In the genomic region with DNA sequence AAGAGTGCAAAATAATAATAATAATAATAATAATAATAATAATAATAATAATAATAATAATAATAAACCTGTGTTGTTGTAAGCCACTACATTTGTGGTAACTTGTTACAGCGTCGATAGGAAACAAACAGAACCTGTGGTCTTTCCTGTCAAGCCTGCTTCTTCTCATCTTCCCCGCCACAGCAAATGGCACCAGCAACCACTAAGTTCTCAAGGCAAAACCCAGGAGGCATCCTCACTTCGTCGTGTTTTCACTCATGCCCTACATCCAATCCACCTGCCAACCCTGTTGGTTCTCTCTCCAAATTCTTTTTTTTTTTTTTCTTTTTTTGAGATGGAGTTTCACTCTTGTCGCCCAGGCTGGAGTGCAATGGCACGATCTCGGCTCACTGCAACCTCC, we compare ENCODE assay signal across 27 cellular contexts. TPM values are rescaled to one million over a fixed set of nuclear protein-coding genes. Genes with fewer than 3 reads are reported as not detected.
DNase-seq lines count a peak whose midpoint lies in the region; ATAC-seq and TF ChIP-seq lines count a peak whose summit lies in the region.
"Had no signal": no experiment of that assay in that cellular context is flagged by ENCODE, and none has a peak within 500 bp of the region (broad histone marks: within the 10 kb centered on the region; RNA-seq: fewer than 3 reads in every experiment).

No MANE protein-coding gene starts in this region.

- no peak for ATAC-seq in DND-41 (ENCODE audit: insufficient read depth, low read depth)
- ATAC-seq in natural killer cell treated with Interleukin-12 subunit alpha and Interleukin-12 subunit beta and Interleukin-15 and Interleukin-18, amount 100 ng/mL, for 72 hours: no peak
- no peak for ATAC-seq in GM19452 (IDR thresholded peaks at IDR 0.05; ENCODE audit: unreplicated experiment)
- ATAC-seq: A549; activated CD4-positive, CD25-positive, alpha-beta regulatory T cell treated with anti-CD3 and anti-CD28 coated beads, Interleukin-2, amount 50 U/mL, for 24 hours; GM12878 had no signal

- H3K4me3 ChIP-seq in DND-41 (ENCODE audit: low read depth in 1 of 2, low read length in 2 of 2) (no peak overlapping the region), esophagus squamous epithelium (no peak overlapping the region)
- H3K4me3 ChIP-seq: A549, GM12878, ovary, SJSA1 had no signal

- H3K27ac ChIP-seq in DND-41 (ENCODE audit: low read length): peak overlapping the region; percentile 98
- peak overlapping the region in 1 of 4 donors; percentile 50 for H3K27ac ChIP-seq in esophagus squamous epithelium
- H3K27ac ChIP-seq: A549, ovary, SJSA1 had no signal

- peak overlapping the region; percentile 74 for H3K27ac Mint-ChIP-seq in activated T-helper 1 cell treated with anti-CD3 and anti-CD28 coated beads, Interleukin-12 subunit alpha, Interleukin-12 subunit beta, Interleukin-2, Interleukin-4 antibody, amounts not matched to agents 30 ng/mL and 10 ng/mL and 1 ng/mL, durations not matched to agents 14 hours and 24 hours and 36 hours
- H3K27ac Mint-ChIP-seq in natural killer cell treated with Interleukin-12 subunit alpha and Interleukin-12 subunit beta and Interleukin-15 and Interleukin-18, amount 100 ng/mL, for 72 hours: peak overlapping the region; percentile 85 to 97
- H3K27ac Mint-ChIP-seq: brain, nephron progenitor cell, type B pancreatic cell had no signal

- H3K9me3 Mint-ChIP-seq in activated T-helper 1 cell treated with anti-CD3 and anti-CD28 coated beads, Interleukin-12 subunit alpha, Interleukin-12 subunit beta, Interleukin-2, Interleukin-4 antibody, amounts not matched to agents 30 ng/mL and 10 ng/mL and 1 ng/mL, durations not matched to agents 14 hours and 24 hours and 36 hours: peaks cover 9% of the 10 kb centered on the region
- no peaks in the 10 kb centered on the region for H3K9me3 Mint-ChIP-seq in natural killer cell treated with Interleukin-12 subunit alpha and Interleukin-12 subunit beta and Interleukin-15 and Interleukin-18, amount 100 ng/mL, for 72 hours
- H3K9me3 Mint-ChIP-seq: type B pancreatic cell had no signal

- no peak for TF ChIP-seq POLR2A in esophagus squamous epithelium (IDR thresholded peaks at IDR 0.05)

- H3K4me1 ChIP-seq in DND-41 (ENCODE audit: insufficient read depth, low read length) (peaks cover 91% of the 10 kb centered on the region), esophagus squamous epithelium (no peaks in the 10 kb centered on the region)
- H3K4me1 ChIP-seq: A549, SJSA1 had no signal

- H3K36me3 Mint-ChIP-seq in activated T-helper 1 cell treated with anti-CD3 and anti-CD28 coated beads, Interleukin-12 subunit alpha, Interleukin-12 subunit beta, Interleukin-2, Interleukin-4 antibody, amounts not matched to agents 30 ng/mL and 10 ng/mL and 1 ng/mL, durations not matched to agents 14 hours and 24 hours and 36 hours (ENCODE audit: low read depth): peaks cover 15% of the 10 kb centered on the region
- no peaks in the 10 kb centered on the region for H3K36me3 Mint-ChIP-seq in natural killer cell treated with Interleukin-12 subunit alpha and Interleukin-12 subunit beta and Interleukin-15 and Interleukin-18, amount 100 ng/mL, for 72 hours
- H3K36me3 Mint-ChIP-seq: type B pancreatic cell had no signal

- H3K4me1 Mint-ChIP-seq in activated T-helper 1 cell treated with anti-CD3 and anti-CD28 coated beads, Interleukin-12 subunit alpha, Interleukin-12 subunit beta, Interleukin-2, Interleukin-4 antibody, amounts not matched to agents 30 ng/mL and 10 ng/mL and 1 ng/mL, durations not matched to agents 14 hours and 24 hours and 36 hours (ENCODE audit: low read depth): peaks cover 57% of the 10 kb centered on the region
- peaks cover 67 to 69% of the 10 kb centered on the region in 2 donors for H3K4me1 Mint-ChIP-seq in natural killer cell treated with Interleukin-12 subunit alpha and Interleukin-12 subunit beta and Interleukin-15 and Interleukin-18, amount 100 ng/mL, for 72 hours (ENCODE audit: low read depth in 2 of 2)

- H3K27me3 ChIP-seq in DND-41 (ENCODE audit: insufficient read depth, low read length, poor library complexity) (no peaks in the 10 kb centered on the region), esophagus squamous epithelium (peaks cover 0 to 3% (median 0%) of the 10 kb centered on the region in 4 donors)
- H3K27me3 ChIP-seq: ovary, SJSA1 had no signal

- 83 to 91% methylated on average over 8 of the region's 8 CpGs for WGBS in esophagus squamous epithelium, 2 donors

- no peak overlapping the region for H3K4me3 Mint-ChIP-seq in activated T-helper 1 cell treated with anti-CD3 and anti-CD28 coated beads, Interleukin-12 subunit alpha, Interleukin-12 subunit beta, Interleukin-2, Interleukin-4 antibody, amounts not matched to agents 30 ng/mL and 10 ng/mL and 1 ng/mL, durations not matched to agents 14 hours and 24 hours and 36 hours
- H3K4me3 Mint-ChIP-seq in natural killer cell treated with Interleukin-12 subunit alpha and Interleukin-12 subunit beta and Interleukin-15 and Interleukin-18, amount 100 ng/mL, for 72 hours: peak overlapping the region; percentile 80
- H3K4me3 Mint-ChIP-seq: brain, nephron progenitor cell, type B pancreatic cell had no signal

- no peaks in the 10 kb centered on the region for H3K79me2 ChIP-seq in DND-41 (ENCODE audit: insufficient read depth, low read length)

- no peak overlapping the region for H3K9ac ChIP-seq in DND-41 (ENCODE audit: low read depth, low read length)

- H3K9me3 ChIP-seq in DND-41 (ENCODE audit: insufficient read depth, low read length, severe bottlenecking): no peaks in the 10 kb centered on the region
- no peaks in the 10 kb centered on the region for H3K9me3 ChIP-seq in esophagus squamous epithelium
- H3K9me3 ChIP-seq: A549, ovary, SJSA1 had no signal

- no peak overlapping the region for H2AFZ ChIP-seq in DND-41 (ENCODE audit: low read depth, low read length)

- DNase-seq in activated CD8-positive, alpha-beta memory T cell treated with anti-CD3 and anti-CD28 coated beads, Interleukin-2, amount 50 U/mL, for 48 hours: peak; percentile 48
- DNase-seq in activated CD8-positive, alpha-beta memory T cell treated with anti-CD3 and anti-CD28 coated beads, Interleukin-2, amount 50 U/mL, for 4 hours: no peak
- DNase-seq in DND-41 (peak; percentile 76), hepatic stellate cell (ENCODE audit: low spot score) (no peak), esophagus squamous epithelium (lab: John Stamatoyannopoulos, UW) (no peak)
- no peak for DNase-seq in activated T-helper 1 cell treated with anti-CD3 and anti-CD28 coated beads, Interleukin-12 subunit alpha, Interleukin-12 subunit beta, Interleukin-2, Interleukin-4 antibody, amounts not matched to agents 30 ng/mL and 10 ng/mL and 1 ng/mL, durations not matched to agents 14 hours and 24 hours and 36 hours (ENCODE audit: low spot score)
- DNase-seq in natural killer cell treated with Interleukin-12 subunit alpha and Interleukin-12 subunit beta and Interleukin-15 and Interleukin-18, amount 100 ng/mL, for 72 hours (ENCODE audit: low spot score): peak; percentile 73
- DNase-seq: activated effector memory CD4-positive, alpha-beta T cell treated with anti-CD3 and anti-CD28 coated beads, Interleukin-2, amount 50 U/mL, for 16 hours; AML-193; Calu3; glutamatergic neuron; Karpas-422; midbrain; NCI-H1436 treated with DMSO at 0.1 percent for 48 hours; NCI-H446; NCI-H82; nephron progenitor cell; ovary; stimulated activated CD4-positive, alpha-beta T cell treated with anti-CD3 and anti-CD28 coated beads, Interleukin-1b, Interleukin-23, amount 100 ng/mL, for 48 hours; stimulated activated CD8-positive, alpha-beta memory T cell treated with anti-CD3 and anti-CD28 coated beads, Interleukin-4, amount 100 ng/mL, for 48 hours had no signal

- intact Hi-C loops in activated T-helper 1 cell treated with anti-CD3 and anti-CD28 coated beads, Interleukin-12 subunit alpha, Interleukin-12 subunit beta, Interleukin-2, Interleukin-4 antibody, amounts not matched to agents 30 ng/mL and 10 ng/mL and 1 ng/mL, durations not matched to agents 14 hours and 24 hours and 36 hours (cut with micrococcal nuclease): no loop called here
- intact Hi-C loops in esophagus squamous epithelium (cut with DNase I): no loop called here

- H3K36me3 ChIP-seq in DND-41 (ENCODE audit: insufficient read depth, low read length) (no peaks in the 10 kb centered on the region), esophagus squamous epithelium (no peaks in the 10 kb centered on the region)
- H3K36me3 ChIP-seq: ovary, SJSA1 had no signal

- peaks cover 2% of the 10 kb centered on the region for H3K27me3 Mint-ChIP-seq in activated T-helper 1 cell treated with anti-CD3 and anti-CD28 coated beads, Interleukin-12 subunit alpha, Interleukin-12 subunit beta, Interleukin-2, Interleukin-4 antibody, amounts not matched to agents 30 ng/mL and 10 ng/mL and 1 ng/mL, durations not matched to agents 14 hours and 24 hours and 36 hours (ENCODE audit: insufficient read depth)
- no peaks in the 10 kb centered on the region for H3K27me3 Mint-ChIP-seq in natural killer cell treated with Interleukin-12 subunit alpha and Interleukin-12 subunit beta and Interleukin-15 and Interleukin-18, amount 100 ng/mL, for 72 hours

- TF ChIP-seq CTCF in DND-41 (IDR thresholded peaks at IDR 0.05; ENCODE audit: borderline replicate concordance, extremely low read depth, low read length, poor library complexity, severe bottlenecking): no peak
- no peak for TF ChIP-seq CTCF in esophagus squamous epithelium (IDR thresholded peaks at IDR 0.05)

- H4K20me1 ChIP-seq in DND-41 (ENCODE audit: insufficient read depth, low read length): no peaks in the 10 kb centered on the region

- H3K4me2 ChIP-seq in DND-41 (ENCODE audit: insufficient read depth, low read length): no peak overlapping the region
- H3K4me2 ChIP-seq: A549 had no signal

RNA-seq across cellular contexts. Expression of a gene that starts 34.2 kb away (rescaled TPM):
- 31.8 and 35.0 TPM in 2 replicates for total RNA-seq in activated T-helper 1 cell treated with anti-CD3 and anti-CD28 coated beads, Interleukin-12 subunit alpha, Interleukin-12 subunit beta, Interleukin-2, Interleukin-4 antibody, amounts not matched to agents 30 ng/mL and 10 ng/mL and 1 ng/mL, durations not matched to agents 14 hours and 24 hours and 36 hours
- total RNA-seq in natural killer cell treated with Interleukin-12 subunit alpha and Interleukin-12 subunit beta and Interleukin-15 and Interleukin-18, amount 100 ng/mL, for 72 hours: 10 to 100 TPM; 73.9 to 97.8 TPM
- total RNA-seq in esophagus squamous epithelium: 10 to 100 TPM in 3 of 4 donors, 1 to 10 TPM in 1; 5.7 to 40.5 (median 26.9) TPM

RNA-seq across cellular contexts. Expression of a gene that starts 43.1 kb away (rescaled TPM):
- total RNA-seq in activated T-helper 1 cell treated with anti-CD3 and anti-CD28 coated beads, Interleukin-12 subunit alpha, Interleukin-12 subunit beta, Interleukin-2, Interleukin-4 antibody, amounts not matched to agents 30 ng/mL and 10 ng/mL and 1 ng/mL, durations not matched to agents 14 hours and 24 hours and 36 hours: 25.7 and 26.1 TPM in 2 replicates
- total RNA-seq in natural killer cell treated with Interleukin-12 subunit alpha and Interleukin-12 subunit beta and Interleukin-15 and Interleukin-18, amount 100 ng/mL, for 72 hours: 10 to 100 TPM; 44.2 to 64.6 TPM
- 1 to 10 TPM; 1.4 to 5.4 (median 3.0) TPM for total RNA-seq in esophagus squamous epithelium

Comparison
In these comparisons a context has a peak if more than half of its experiments do, and no peak if none do; other contexts are left out.
1. DNase-seq: peak in activated CD8-positive, alpha-beta memory T cell treated with anti-CD3 and anti-CD28 coated beads, Interleukin-2, amount 50 U/mL, for 48 hours (single experiment), DND-41 (single experiment) and natural killer cell treated with Interleukin-12 subunit alpha and Interleukin-12 subunit beta and Interleukin-15 and Interleukin-18, amount 100 ng/mL, for 72 hours (single experiment); none in activated CD8-positive, alpha-beta memory T cell treated with anti-CD3 and anti-CD28 coated beads, Interleukin-2, amount 50 U/mL, for 4 hours (single experiment), activated T-helper 1 cell treated with anti-CD3 and anti-CD28 coated beads, Interleukin-12 subunit alpha, Interleukin-12 subunit beta, Interleukin-2, Interleukin-4 antibody, amounts not matched to agents 30 ng/mL and 10 ng/mL and 1 ng/mL, durations not matched to agents 14 hours and 24 hours and 36 hours (single experiment), hepatic stellate cell (single experiment) and esophagus squamous epithelium (single experiment).